ENCODE assay signal across 14 cellular contexts in genomic region chr19:5955638-5955935, GRCh38. TPM values are rescaled to one million over a fixed set of nuclear protein-coding genes. Genes with fewer than 3 reads are reported as not detected.
A peak's percentile ranks its signal among the peaks of the same experiment; 100 is the strongest.
DNase-seq lines count a peak whose midpoint lies in the region; ATAC-seq and TF ChIP-seq lines count a peak whose summit lies in the region.
"Had no signal": no experiment of that assay in that cellular context is flagged by ENCODE, and none has a peak within 500 bp of the region (broad histone marks: within the 10 kb centered on the region; RNA-seq: fewer than 3 reads in every experiment).

No MANE protein-coding gene starts in this region.

- no peaks in the 10 kb centered on the region for H3K27me3 Mint-ChIP-seq in activated T-cell treated with anti-CD3 and anti-CD28 coated beads, Interleukin-2, amount 50 U/mL, for 24 hours
- no peaks in the 10 kb centered on the region for H3K27me3 Mint-ChIP-seq in activated T-cell treated with anti-CD3 and anti-CD28 coated beads, Interleukin-2, amount 50 U/mL, for 4 hours (ENCODE audit: low read depth)
- H3K27me3 Mint-ChIP-seq in HFFc6 (ENCODE audit: insufficient read depth) (peaks cover 1% of the 10 kb centered on the region), chondrocyte (ENCODE audit: low read depth) (no peaks in the 10 kb centered on the region)
- H3K27me3 Mint-ChIP-seq: B cell; effector memory CD8-positive, alpha-beta T cell had no signal

- 58 to 85% (median 61%) methylated on average over 3 of the region's 3 CpGs for WGBS in psoas muscle, 3 donors
- WGBS in trophoblast cell (ENCODE audit: extremely low coverage, insufficient coverage, insufficient read length) = no CpG with 5 or more reads among the region's 3 CpGs

- H3K4me3 ChIP-seq in psoas muscle (no peak overlapping the region), trophoblast cell (ENCODE audit: low read depth, low read length) (no peak overlapping the region)
- H3K4me3 ChIP-seq: pancreas had no signal

- no peak overlapping the region for H3K4me3 Mint-ChIP-seq in activated T-cell treated with anti-CD3 and anti-CD28 coated beads, Interleukin-2, amount 50 U/mL, for 24 hours
- H3K4me3 Mint-ChIP-seq in activated T-cell treated with anti-CD3 and anti-CD28 coated beads, Interleukin-2, amount 50 U/mL, for 4 hours = no peak overlapping the region
- no peak overlapping the region for H3K4me3 Mint-ChIP-seq in HFFc6
- H3K4me3 Mint-ChIP-seq in chondrocyte (ENCODE audit: unreplicated experiment) = no peak overlapping the region
- H3K4me3 Mint-ChIP-seq: B cell; effector memory CD8-positive, alpha-beta T cell had no signal

- peaks cover 4% of the 10 kb centered on the region for H3K79me2 ChIP-seq in trophoblast cell (ENCODE audit: control insufficient read depth, insufficient read depth, low read length, poor library complexity)

- no peak overlapping the region for H3K18ac ChIP-seq in trophoblast cell (ENCODE audit: low read length)

- no peak overlapping the region for H2AK5ac ChIP-seq in trophoblast cell (ENCODE audit: low read length)

- no peak for DNase-seq in activated T-cell treated with anti-CD3 and anti-CD28 coated beads, Interleukin-2, amount 50 U/mL, for 24 hours
- DNase-seq in activated T-cell treated with anti-CD3 and anti-CD28 coated beads, Interleukin-2, amount 50 U/mL, for 4 hours = no peak
- DNase-seq in HFFc6 (no peak), chondrocyte (ENCODE audit: low spot score) (no peak), psoas muscle (no peak), trophoblast cell (no peak)
- DNase-seq: activated CD4-positive, alpha-beta T cell treated with anti-CD3 and anti-CD28 coated beads, Interleukin-2, amount 50 U/mL, for 48 hours; effector memory CD8-positive, alpha-beta T cell; pancreas; stimulated activated CD4-positive, alpha-beta T cell treated with anti-CD3 and anti-CD28 coated beads, Interleukin-1b, Interleukin-23, amount 100 ng/mL, for 48 hours; T-helper 2 cell had no signal

- H3K9me3 Mint-ChIP-seq in activated T-cell treated with anti-CD3 and anti-CD28 coated beads, Interleukin-2, amount 50 U/mL, for 24 hours = no peaks in the 10 kb centered on the region
- no peaks in the 10 kb centered on the region for H3K9me3 Mint-ChIP-seq in activated T-cell treated with anti-CD3 and anti-CD28 coated beads, Interleukin-2, amount 50 U/mL, for 4 hours
- H3K9me3 Mint-ChIP-seq in HFFc6 = no peaks in the 10 kb centered on the region
- no peaks in the 10 kb centered on the region for H3K9me3 Mint-ChIP-seq in chondrocyte (ENCODE audit: low read depth)
- H3K9me3 Mint-ChIP-seq: effector memory CD8-positive, alpha-beta T cell had no signal

- H3K36me3 ChIP-seq in psoas muscle (ENCODE audit: insufficient read depth in 1 of 2, low read depth in 1 of 2) = peaks cover 0 to 4% of the 10 kb centered on the region in 2 donors
- H3K36me3 ChIP-seq in trophoblast cell (ENCODE audit: control insufficient read depth in 1 of 2, insufficient read depth in 2 of 2, low read length in 2 of 2) = peaks cover 3 to 8% of the 10 kb centered on the region in 2 experiments
- H3K36me3 ChIP-seq: pancreas had no signal

- no peak overlapping the region for H4K8ac ChIP-seq in trophoblast cell (ENCODE audit: low read depth, low read length)

- H2AFZ ChIP-seq in trophoblast cell (ENCODE audit: insufficient read depth, low read length, poor library complexity) = no peak overlapping the region

- H3K27ac ChIP-seq in psoas muscle = peak overlapping the region; percentile 64
- no peak overlapping the region for H3K27ac ChIP-seq in trophoblast cell (ENCODE audit: low read depth, low read length)

- no peaks in the 10 kb centered on the region for H3K79me1 ChIP-seq in trophoblast cell (ENCODE audit: low read length)

- no peak overlapping the region for H2BK120ac ChIP-seq in trophoblast cell (ENCODE audit: insufficient read depth, low read length, poor library complexity)

- H2BK12ac ChIP-seq in trophoblast cell (ENCODE audit: low read length) = no peak overlapping the region

- H4K91ac ChIP-seq in trophoblast cell (ENCODE audit: low read depth, low read length) = no peak overlapping the region

- H3K4me1 Mint-ChIP-seq in activated T-cell treated with anti-CD3 and anti-CD28 coated beads, Interleukin-2, amount 50 U/mL, for 24 hours (ENCODE audit: low read depth) = peaks cover 95% of the 10 kb centered on the region
- H3K4me1 Mint-ChIP-seq in activated T-cell treated with anti-CD3 and anti-CD28 coated beads, Interleukin-2, amount 50 U/mL, for 4 hours (ENCODE audit: low read depth) = peaks cover 91% of the 10 kb centered on the region
- H3K4me1 Mint-ChIP-seq in HFFc6 (ENCODE audit: low read depth) (peaks cover 63% of the 10 kb centered on the region), chondrocyte (ENCODE audit: low read depth) (peaks cover 61% of the 10 kb centered on the region)

- intact Hi-C loops in psoas muscle (cut with DNase I) = no loop called here

- peaks cover 67% of the 10 kb centered on the region for H3K36me3 Mint-ChIP-seq in activated T-cell treated with anti-CD3 and anti-CD28 coated beads, Interleukin-2, amount 50 U/mL, for 24 hours (ENCODE audit: low read depth)
- peaks cover 8% of the 10 kb centered on the region for H3K36me3 Mint-ChIP-seq in activated T-cell treated with anti-CD3 and anti-CD28 coated beads, Interleukin-2, amount 50 U/mL, for 4 hours (ENCODE audit: insufficient read depth)
- H3K36me3 Mint-ChIP-seq in HFFc6 (ENCODE audit: low read depth) (peaks cover 5% of the 10 kb centered on the region; the same call in 1 of the 2 replicates), chondrocyte (ENCODE audit: low read depth) (no peaks in the 10 kb centered on the region)

- H3K4ac ChIP-seq in trophoblast cell (ENCODE audit: low read depth, low read length) = no peak overlapping the region

- no peak for TF ChIP-seq CTCF in HFFc6 (IDR thresholded peaks at IDR 0.05)
- TF ChIP-seq CTCF in chondrocyte (IDR thresholded peaks at IDR 0.05) = no peak
- TF ChIP-seq CTCF in psoas muscle (IDR thresholded peaks at IDR 0.05) = no peak

- no peak overlapping the region for H4K12ac ChIP-seq in trophoblast cell (ENCODE audit: low read depth, low read length)

- H2BK5ac ChIP-seq in trophoblast cell (ENCODE audit: low read depth, low read length, poor library complexity) = no peak overlapping the region

- H3K4me2 ChIP-seq in trophoblast cell (ENCODE audit: low read length) = no peak overlapping the region

- H3K14ac ChIP-seq in trophoblast cell (ENCODE audit: low read length) = no peak overlapping the region

- peaks cover 63% of the 10 kb centered on the region for H3K4me1 ChIP-seq in psoas muscle
- H3K4me1 ChIP-seq in trophoblast cell (ENCODE audit: control insufficient read depth in 1 of 2, insufficient read depth in 2 of 2, low read length in 2 of 2) = peaks cover 11 to 16% of the 10 kb centered on the region in 2 experiments

- H3K9ac ChIP-seq in trophoblast cell (ENCODE audit: low read length) = no peak overlapping the region

- H3K23ac ChIP-seq in trophoblast cell (ENCODE audit: low read length) = no peak overlapping the region

- H3K27me3 ChIP-seq in psoas muscle (ENCODE audit: insufficient read depth in 3 of 3, low read length in 2 of 3) = no peaks in the 10 kb centered on the region
- no peaks in the 10 kb centered on the region for H3K27me3 ChIP-seq in trophoblast cell (ENCODE audit: insufficient read depth, low read length)
- H3K27me3 ChIP-seq: pancreas had no signal

- H3K27ac Mint-ChIP-seq in activated T-cell treated with anti-CD3 and anti-CD28 coated beads, Interleukin-2, amount 50 U/mL, for 24 hours = peak overlapping the region; percentile 67
- H3K27ac Mint-ChIP-seq in HFFc6 (peak overlapping the region; percentile 23; the same call in 1 of the 2 replicates), chondrocyte (ENCODE audit: unreplicated experiment) (peak overlapping the region; percentile 39)
- H3K27ac Mint-ChIP-seq: B cell; effector memory CD8-positive, alpha-beta T cell had no signal

- no peak for ATAC-seq in activated T-cell treated with anti-CD3 and anti-CD28 coated beads, Interleukin-2, amount 50 U/mL, for 4 hours
- ATAC-seq in psoas muscle = no peak
- no peak for ATAC-seq in HG03565 (IDR thresholded peaks at IDR 0.05; ENCODE audit: unreplicated experiment)
- no peak for ATAC-seq in HG02981 (IDR thresholded peaks at IDR 0.05; ENCODE audit: unreplicated experiment)
- ATAC-seq: effector memory CD8-positive, alpha-beta T cell had no signal

- H3K9me3 ChIP-seq in psoas muscle (no peaks in the 10 kb centered on the region), trophoblast cell (ENCODE audit: insufficient read depth, low read depth, low read length) (no peaks in the 10 kb centered on the region)
- H3K9me3 ChIP-seq: pancreas had no signal

RNA-seq across cellular contexts. Expression of gene RANBP3, which starts 22.4 kb away (rescaled TPM):
- total RNA-seq in activated T-cell treated with anti-CD3 and anti-CD28 coated beads, Interleukin-2, amount 50 U/mL, for 4 hours = 100 to 1,000 TPM; 101 to 104 (median 103) TPM
- total RNA-seq in HFFc6 (2021; fragmentation: NEBNext Ultra II Directional; extraction: Animal tissue kit (Norgen Biotek cat#: 25700)) = 10 to 100 TPM; 57.6 to 80.9 (median 70.4) TPM
- total RNA-seq in chondrocyte (53.5 to 65.5 TPM (median 57.7 TPM) in 3 replicates), psoas muscle (10 to 100 TPM; 48.4 to 50.0 (median 48.9) TPM)
- polyA plus RNA-seq in psoas muscle = 10 to 100 TPM; 40.5 to 71.7 (median 43.9) TPM
- polyA plus RNA-seq in trophoblast cell (2013) = 85.2 and 95.7 TPM in 2 replicates

RNA-seq across cellular contexts. Expression of gene CAPS, which starts 41.5 kb away (rescaled TPM):
- 1 to 10 TPM; 1.6 to 3.7 (median 2.7) TPM for total RNA-seq in activated T-cell treated with anti-CD3 and anti-CD28 coated beads, Interleukin-2, amount 50 U/mL, for 4 hours
- 1 to 10 TPM; 2.2 to 2.7 (median 2.3) TPM for total RNA-seq in HFFc6 (2021; fragmentation: NEBNext Ultra II Directional; extraction: Animal tissue kit (Norgen Biotek cat#: 25700))
- total RNA-seq in chondrocyte (7.2 to 11.9 TPM (median 10.5 TPM) in 3 replicates), psoas muscle (1 to 10 TPM; 1.3 to 2.9 (median 1.5) TPM)
- polyA plus RNA-seq in psoas muscle = 1 to 10 TPM; 1.2 to 1.7 (median 1.5) TPM
- polyA plus RNA-seq in trophoblast cell (2013) = 3.7 and 3.8 TPM in 2 replicates

RNA-seq across cellular contexts. Expression of gene VMAC, which starts 50.9 kb away (rescaled TPM):
- total RNA-seq in activated T-cell treated with anti-CD3 and anti-CD28 coated beads, Interleukin-2, amount 50 U/mL, for 4 hours = 1 to 10 TPM; 1.3 to 1.8 (median 1.7) TPM
- total RNA-seq in HFFc6 (2021; fragmentation: NEBNext Ultra II Directional; extraction: Animal tissue kit (Norgen Biotek cat#: 25700)) = 1 to 10 TPM; 1.8 to 2.4 (median 1.9) TPM
- total RNA-seq in chondrocyte (5.6 to 6.5 TPM (median 6.1 TPM) in 3 replicates), psoas muscle (1 to 10 TPM in 2 of 4 donors, under 1 TPM in 2; 0.73 to 3.0 (median 1.2) TPM)
- 1 to 10 TPM in 1 of 3 donors, under 1 TPM in 2; 0.82 to 2.2 (median 0.89) TPM for polyA plus RNA-seq in psoas muscle
- 3.1 and 3.2 TPM in 2 replicates for polyA plus RNA-seq in trophoblast cell (2013)

RNA-seq across cellular contexts. Expression of gene NDUFA11, which starts 52.0 kb away (rescaled TPM):
- 100 to 1,000 TPM; 282 to 293 (median 292) TPM for total RNA-seq in activated T-cell treated with anti-CD3 and anti-CD28 coated beads, Interleukin-2, amount 50 U/mL, for 4 hours
- total RNA-seq in HFFc6 (2021; fragmentation: NEBNext Ultra II Directional; extraction: Animal tissue kit (Norgen Biotek cat#: 25700)) = 100 to 1,000 TPM; 277 to 334 (median 300) TPM
- total RNA-seq in chondrocyte = 202 to 224 TPM (median 204 TPM) in 3 replicates
- total RNA-seq in psoas muscle = 100 to 1,000 TPM; 240 to 367 (median 285) TPM
- 100 to 1,000 TPM; 373 to 503 (median 438) TPM for polyA plus RNA-seq in psoas muscle
- 291 and 293 TPM in 2 replicates for polyA plus RNA-seq in trophoblast cell (2013)
